ENCODE assay signal across 9 cellular contexts in genomic region chr3:171257251-171258179, GRCh38.
A peak's percentile ranks its signal among the peaks of the same experiment; 100 is the strongest.
DNase-seq lines count a peak whose midpoint lies in the region; ATAC-seq, FAIRE-seq and TF ChIP-seq lines count a peak whose summit lies in the region.
"Had no signal": no experiment of that assay in that cellular context is flagged by ENCODE, and none has a peak within 500 bp of the region (broad histone marks: within the 10 kb centered on the region; RNA-seq: fewer than 3 reads in every experiment).

No MANE protein-coding gene starts in this region.

- H3K36me3 ChIP-seq in HCT116 (ENCODE audit: control insufficient read depth in 1 of 2, insufficient read depth in 2 of 2, low read length in 2 of 2) (no peaks in the 10 kb centered on the region), SK-N-SH (replicated peaks in 1 of 2; ENCODE audit: control insufficient read depth in 1 of 2, insufficient read depth in 2 of 2, low read length in 1 of 2) (no peaks in the 10 kb centered on the region), mesodermal cell (ENCODE audit: control insufficient read depth, insufficient read depth, low read length) (no peaks in the 10 kb centered on the region), SJCRH30 (no peaks in the 10 kb centered on the region)

- H3K27me3 ChIP-seq in HCT116 (ENCODE audit: insufficient read depth, low read length), result no peaks in the 10 kb centered on the region
- H3K27me3 ChIP-seq in SK-N-SH (ENCODE audit: insufficient read depth), result no peaks in the 10 kb centered on the region
- no peaks in the 10 kb centered on the region for H3K27me3 ChIP-seq in SJCRH30

- H3K4me2 ChIP-seq in HCT116 (ENCODE audit: low read length) (peak overlapping the region; percentile 61), SK-N-SH (peak overlapping the region; percentile 30)

- TF ChIP-seq POLR2A in HCT116 (IDR thresholded peaks at IDR 0.05; ENCODE audit: borderline replicate concordance, extremely low read depth, insufficient read depth, insufficient read length), result no peak

- POLR2A ChIA-PET in HCT116 (lab: Charles Lee), result interaction anchor here (0.6 to 1.4 kb wide), 2 partner anchors 40 to 222 kb away, joined by 3 read pairs; no protein-coding TSS in a partner anchor
- POLR2A ChIA-PET in SK-N-SH (lab: Yijun Ruan, JAX), result no interaction called here

- ATAC-seq in HCT116, result peak; percentile 7
- ATAC-seq: K562 had no signal

- H3K27ac ChIP-seq in HCT116 (ENCODE audit: low read depth, low read length) (peak overlapping the region; percentile 76), SK-N-SH (ENCODE audit: low read depth in 2 of 2, low read length in 1 of 2) (peak overlapping the region; percentile 60 to 86), mesodermal cell (ENCODE audit: low read depth, low read length, severe bottlenecking) (peak overlapping the region; percentile 45), SJCRH30 (no peak overlapping the region)

- H3K9me3 ChIP-seq in HCT116 (ENCODE audit: control insufficient read depth in 1 of 2, insufficient read depth in 1 of 2, low read depth in 1 of 2, low read length in 2 of 2) (no peaks in the 10 kb centered on the region), SK-N-SH (no peaks in the 10 kb centered on the region), mesodermal cell (ENCODE audit: control insufficient read depth, low read length) (no peaks in the 10 kb centered on the region), SJCRH30 (replicated peaks) (no peaks in the 10 kb centered on the region)

- WGBS in SK-N-SH (ENCODE audit: low lambda C conversion rate), result 42% methylated on average over 7 of the region's 7 CpGs
- WGBS in mesodermal cell (ENCODE audit: insufficient coverage in 2 of 2), 2 experiments, result 94 to 100% methylated on average over 2 to 5 of the region's 7 CpGs

- DNase-seq in GM18507 (ENCODE audit: extremely low spot score, insufficient read length, low read depth) (no peak), HCT116 (ENCODE audit: low read depth, low spot score) (no peak), SK-N-SH (no peak), SJCRH30 (no peak), T-helper 9 cell (no peak), GM13977 (ENCODE audit: low spot score) (no peak), retina (no peak)

- H2AFZ ChIP-seq in HCT116 (ENCODE audit: low read depth, low read length, poor library complexity, severe bottlenecking) (no peak overlapping the region), SK-N-SH (ENCODE audit: low read depth) (no peak overlapping the region)

- 0 out of 4 replicates have a peak overlapping the region, but pooled peaks of 1 of the 2 experiments have one; percentile 4 for H3K4me3 ChIP-seq in HCT116 (replicated peaks in 1 of 2; ENCODE audit: low read depth in 1 of 2, low read length in 2 of 2)
- no peak overlapping the region for H3K4me3 ChIP-seq in SK-N-SH (ENCODE audit: low read depth in 2 of 2, low read length in 1 of 2)
- H3K4me3 ChIP-seq in mesodermal cell (ENCODE audit: extremely low read depth, insufficient read depth, low read length, poor library complexity, severe bottlenecking), result no peak overlapping the region
- no peak overlapping the region for H3K4me3 ChIP-seq in SJCRH30
- H3K4me3 ChIP-seq: K562 had no signal

- CTCF ChIA-PET in HCT116 (lab: Charles Lee), result no interaction called here
- CTCF ChIA-PET in SK-N-SH (lab: Yijun Ruan, JAX), result interaction anchor here (1.2 to 2.4 kb wide), 2 partner anchors 10 to 12 kb away, joined by 4 to 6 read pairs; no protein-coding TSS in a partner anchor

- peak in 1 of 2 experiments; percentile 63; a peak in 1 of 4 replicates for TF ChIP-seq EP300 in SK-N-SH (IDR thresholded peaks at IDR 0.05; ENCODE audit: borderline replicate concordance in 1 of 2, low read depth in 1 of 2, low read length in 1 of 2)

- no TSS peak for BruUV-seq in HCT116 (replicated peaks; lab: Mats Ljungman, UMichigan)

- TF ChIP-seq RAD21 in HCT116 (IDR thresholded peaks at IDR 0.05; ENCODE audit: low read depth), result no peak
- no peak for TF ChIP-seq RAD21 in SK-N-SH (IDR thresholded peaks at IDR 0.05; ENCODE audit: low read length)

- in situ Hi-C loops in GM13977 (cut with MboI; ENCODE audit: low pct_unique_long_range_greater_than_20kb, low sequenced_read_pairs, unreplicated experiment), result no loop called here

- TF ChIP-seq CTCF in HCT116 (IDR thresholded peaks at IDR 0.05 in 2 of 3, conservative IDR thresholded peaks at IDR 0.05 in 1 of 3; ENCODE audit: borderline replicate concordance in 1 of 3, insufficient read depth in 1 of 3, low read depth in 2 of 3, low read length in 2 of 3) (no peak), SK-N-SH (IDR thresholded peaks at IDR 0.05) (no peak), GM13977 (IDR thresholded peaks at IDR 0.05; ENCODE audit: extremely low read depth, insufficient read depth, missing control alignments) (no peak)

- peak; percentile 96 for FAIRE-seq in GM18507 (lab: Jason Lieb, UNC)
- FAIRE-seq: K562 had no signal

- H3K9ac ChIP-seq in HCT116 (ENCODE audit: low read length), result no peak overlapping the region
- peak overlapping the region; percentile 42 for H3K9ac ChIP-seq in SK-N-SH

- intact Hi-C loops in HCT116 (cut with micrococcal nuclease), result loop anchor here (5.0 kb wide), 1 partner anchor 65 kb away; no protein-coding TSS in a partner anchor

- H3K4me1 ChIP-seq in HCT116 (ENCODE audit: control insufficient read depth in 1 of 2, insufficient read depth in 2 of 2, low read length in 2 of 2) (peaks cover 78 to 81% of the 10 kb centered on the region in 2 experiments), SK-N-SH (ENCODE audit: control insufficient read depth in 1 of 2, insufficient read depth in 2 of 2, low read depth in 1 of 2, low read length in 1 of 2) (peaks cover 0 to 40% of the 10 kb centered on the region in 2 experiments), mesodermal cell (ENCODE audit: control insufficient read depth, insufficient read depth, low read length, poor library complexity, severe bottlenecking) (peaks cover 18% of the 10 kb centered on the region), SJCRH30 (no peaks in the 10 kb centered on the region)

- RAD21 ChIA-PET in HCT116 (lab: Charles Lee; ENCODE audit: low non-redundant PET in 1 of 2, low total read pairs in 2 of 2, uncharacterized antibody in 2 of 2, unreplicated experiment in 2 of 2), result no interaction called here

- peaks cover 31% of the 10 kb centered on the region for H3F3A ChIP-seq in SK-N-SH (replicated peaks; ENCODE audit: insufficient read depth)

- H3K79me2 ChIP-seq in HCT116 (ENCODE audit: insufficient read depth, low read length) (no peaks in the 10 kb centered on the region), SK-N-SH (ENCODE audit: insufficient read depth) (peaks cover 63% of the 10 kb centered on the region)

- no peaks in the 10 kb centered on the region for H3K9me2 ChIP-seq in HCT116 (ENCODE audit: insufficient read depth)
- H3K9me2 ChIP-seq in SK-N-SH, result no peaks in the 10 kb centered on the region

- H4K20me1 ChIP-seq in HCT116 (ENCODE audit: insufficient read depth), result no peaks in the 10 kb centered on the region
- no peaks in the 10 kb centered on the region for H4K20me1 ChIP-seq in SK-N-SH (ENCODE audit: insufficient read depth)

TF ChIP-seq in HCT116, 20 proteins besides CTCF, POLR2A, EP300 and RAD21:
- TF ChIP-seq MAX (IDR thresholded peaks at IDR 0.05) (no peak), SRF (IDR thresholded peaks at IDR 0.05; ENCODE audit: low read depth) (peak; percentile 56; the same call in 1 of the 2 replicates), JUND (IDR thresholded peaks at IDR 0.05) (0 out of 2 replicates have a peak, but pooled peaks have one; percentile 12)

TF ChIP-seq in SK-N-SH, 30 proteins besides CTCF, POLR2A, EP300 and RAD21 (continues in another document):
- TF ChIP-seq RXRA (IDR thresholded peaks at IDR 0.05; ENCODE audit: borderline replicate concordance, low read depth) (no peak), FOXM1 (IDR thresholded peaks at IDR 0.05; ENCODE audit: low read depth) (no peak; the same call in 1 of the 2 replicates), SMC3 (IDR thresholded peaks at IDR 0.05; ENCODE audit: low read depth, low read length) (no peak), FOSL2 (IDR thresholded peaks at IDR 0.05; ENCODE audit: borderline replicate concordance, low read depth) (peak; percentile 71; the same call in 1 of the 2 replicates), NFIC (IDR thresholded peaks at IDR 0.05; ENCODE audit: borderline replicate concordance) (peak; percentile 5; the same call in 1 of the 2 replicates), YY1 (IDR thresholded peaks at IDR 0.05; ENCODE audit: low read depth) (no peak), USF1 (IDR thresholded peaks at IDR 0.05; ENCODE audit: borderline replicate concordance, low read depth) (peak; percentile 37; the same call in 1 of the 2 replicates), JUND (IDR thresholded peaks at IDR 0.05) (peak; percentile 72), TEAD4 (IDR thresholded peaks at IDR 0.05; ENCODE audit: borderline replicate concordance, insufficient read depth) (peak; percentile 78), CHD2 (IDR thresholded peaks at IDR 0.05; ENCODE audit: low read length, partially characterized antibody) (no peak), NRF1 (IDR thresholded peaks at IDR 0.05; ENCODE audit: low read depth, low read length) (no peak), ZBTB33 (IDR thresholded peaks at IDR 0.05; ENCODE audit: borderline replicate concordance, low read depth) (0 out of 2 replicates have a peak, but pooled peaks have one; percentile 15), POLR2AphosphoS5 (IDR thresholded peaks at IDR 0.05; ENCODE audit: low read depth, low read length) (no peak)
